In genomic region chr10:8116474-8116873, GRCh38 we compare ENCODE assay signal across 24 cellular contexts.
DNase-seq lines count a peak whose midpoint lies in the region; ATAC-seq, FAIRE-seq and TF ChIP-seq lines count a peak whose summit lies in the region.
"Had no signal": no experiment of that assay in that cellular context is flagged by ENCODE, and none has a peak within 500 bp of the region (broad histone marks: within the 10 kb centered on the region; RNA-seq: fewer than 3 reads in every experiment).

No MANE protein-coding gene starts in this region.

- CTCF ChIA-PET in HepG2 (lab: Yijun Ruan, JAX; ENCODE audit: low intra/inter-chr PET ratio, low total read pairs) (no interaction called here), Caco-2 (lab: Charles Lee) (no interaction called here)

- peaks cover 6% of the 10 kb centered on the region for H3F3A ChIP-seq in smooth muscle cell (ENCODE audit: low read depth)

- ATAC-seq in HepG2 (no peak), right lobe of liver (no peak), T-helper 17 cell (no peak)

- H3K27ac Mint-ChIP-seq in T-helper 17 cell: no peak overlapping the region
- H3K27ac Mint-ChIP-seq in Caco-2 (ENCODE audit: unreplicated experiment): no peak overlapping the region
- H3K27ac Mint-ChIP-seq: CD4-positive, CD25-positive, alpha-beta regulatory T cell had no signal

- peaks cover 6% of the 10 kb centered on the region for H3K36me3 Mint-ChIP-seq in T-helper 17 cell (ENCODE audit: low read depth)
- no peaks in the 10 kb centered on the region for H3K36me3 Mint-ChIP-seq in Caco-2 (ENCODE audit: insufficient read depth, unreplicated experiment)
- H3K36me3 Mint-ChIP-seq: CD14-positive monocyte; CD4-positive, alpha-beta memory T cell; CD4-positive, CD25-positive, alpha-beta regulatory T cell had no signal

- POLR2A ChIA-PET in HepG2 (lab: Yijun Ruan, JAX): no interaction called here
- POLR2A ChIA-PET in Caco-2 (lab: Charles Lee): no interaction called here

- peaks cover under 1% of the 10 kb centered on the region for H3K4me1 Mint-ChIP-seq in T-helper 17 cell
- H3K4me1 Mint-ChIP-seq in Caco-2 (ENCODE audit: low read depth, unreplicated experiment): peaks cover 8% of the 10 kb centered on the region
- H3K4me1 Mint-ChIP-seq: CD4-positive, CD25-positive, alpha-beta regulatory T cell had no signal

- H3K4me2 ChIP-seq in HepG2 (ENCODE audit: low read depth, low read length): no peak overlapping the region
- peak overlapping the region; percentile 29 for H3K4me2 ChIP-seq in hepatocyte
- H3K4me2 ChIP-seq in smooth muscle cell: peak overlapping the region; percentile 78
- H3K4me2 ChIP-seq: BLaER1 had no signal

- H2AFZ ChIP-seq in HepG2 (ENCODE audit: low read length): no peak overlapping the region
- no peak overlapping the region for H2AFZ ChIP-seq in hepatocyte
- H2AFZ ChIP-seq in smooth muscle cell (ENCODE audit: low read depth): peak overlapping the region; percentile 81

- H3K27me3 Mint-ChIP-seq in T-helper 17 cell (no peaks in the 10 kb centered on the region), Caco-2 (ENCODE audit: insufficient read depth, unreplicated experiment) (no peaks in the 10 kb centered on the region)
- H3K27me3 Mint-ChIP-seq: CD4-positive, alpha-beta memory T cell; CD4-positive, CD25-positive, alpha-beta regulatory T cell; CD8-positive, alpha-beta memory T cell had no signal

- H3K4me3 ChIP-seq in HepG2 (replicated peaks in 1 of 3; ENCODE audit: insufficient read depth in 1 of 3, low read depth in 2 of 3, low read length in 3 of 3) (no peak overlapping the region), right lobe of liver (no peak overlapping the region), hepatocyte (no peak overlapping the region), smooth muscle cell (no peak overlapping the region), Caco-2 (ENCODE audit: low read depth, low read length) (no peak overlapping the region)
- H3K4me3 ChIP-seq: BLaER1 had no signal

- no peaks in the 10 kb centered on the region for H3K9me3 Mint-ChIP-seq in Caco-2 (ENCODE audit: unreplicated experiment)
- H3K9me3 Mint-ChIP-seq: CD4-positive, alpha-beta memory T cell; CD4-positive, CD25-positive, alpha-beta regulatory T cell; CD8-positive, alpha-beta memory T cell had no signal

- H3K9me2 ChIP-seq in hepatocyte (replicated peaks; ENCODE audit: insufficient read depth): no peaks in the 10 kb centered on the region

- 24% methylated on average over 5 of the region's 5 CpGs for WGBS in HepG2 (ENCODE audit: low lambda C conversion rate)
- WGBS in right lobe of liver (ENCODE audit: insufficient coverage, low coverage, low lambda C conversion rate, missing lambda C conversion rate): 61% methylated on average over 5 of the region's 5 CpGs
- WGBS in hepatocyte (ENCODE audit: low lambda C conversion rate, missing lambda C conversion rate): 73% methylated on average over 5 of the region's 5 CpGs
- WGBS in smooth muscle cell (ENCODE audit: low lambda C conversion rate): 75% methylated on average over 5 of the region's 5 CpGs

- H4K20me1 ChIP-seq in HepG2 (ENCODE audit: insufficient read depth, low read length): no peaks in the 10 kb centered on the region
- H4K20me1 ChIP-seq in hepatocyte (ENCODE audit: insufficient read depth, poor library complexity, severe bottlenecking): no peaks in the 10 kb centered on the region
- no peaks in the 10 kb centered on the region for H4K20me1 ChIP-seq in smooth muscle cell (ENCODE audit: low read depth)
- H4K20me1 ChIP-seq: BLaER1 had no signal

- BruUV-seq in HepG2 (replicated peaks; lab: Mats Ljungman, UMichigan) (no TSS peak), Caco-2 (replicated peaks; lab: Mats Ljungman, UMichigan) (no TSS peak)

- H3K79me2 ChIP-seq in HepG2 (ENCODE audit: insufficient read depth, low read length): no peaks in the 10 kb centered on the region
- H3K79me2 ChIP-seq in hepatocyte: no peaks in the 10 kb centered on the region
- no peaks in the 10 kb centered on the region for H3K79me2 ChIP-seq in smooth muscle cell (ENCODE audit: low read depth)

- in situ Hi-C loops in HepG2 (cut with HindIII; ENCODE audit: extremely low pct_ligation_motif_present, low pct_unique_long_range_greater_than_20kb): no loop called here

- no peak for TF ChIP-seq RAD21 in HepG2 (CRISPR knock-in tag; IDR thresholded peaks at IDR 0.05)

- H3K27ac ChIP-seq in HepG2 (ENCODE audit: extremely low read length, insufficient read depth, low read length) (no peak overlapping the region), right lobe of liver (no peak overlapping the region), hepatocyte (no peak overlapping the region), smooth muscle cell (ENCODE audit: low read depth) (no peak overlapping the region)
- H3K27ac ChIP-seq: BLaER1 had no signal

- TF ChIP-seq POLR2A in HepG2 (IDR thresholded peaks at IDR 0.05; ENCODE audit: insufficient read depth in 1 of 2, low read depth in 2 of 2, low read length in 2 of 2) (no peak), right lobe of liver (IDR thresholded peaks at IDR 0.05) (no peak)

- H3K9ac ChIP-seq in HepG2 (ENCODE audit: insufficient read depth, low read depth, low read length) (no peak overlapping the region), smooth muscle cell (ENCODE audit: low read depth) (no peak overlapping the region)
- H3K9ac ChIP-seq: BLaER1 had no signal

- H3K36me3 ChIP-seq in HepG2 (replicated peaks in 1 of 2; ENCODE audit: control insufficient read depth in 1 of 2, insufficient read depth in 2 of 2, low read length in 2 of 2): no peaks in the 10 kb centered on the region
- H3K36me3 ChIP-seq in right lobe of liver: no peaks in the 10 kb centered on the region
- H3K36me3 ChIP-seq in hepatocyte (replicated peaks; ENCODE audit: insufficient read depth, low read depth): no peaks in the 10 kb centered on the region
- no peaks in the 10 kb centered on the region for H3K36me3 ChIP-seq in smooth muscle cell (ENCODE audit: low read depth)
- no peaks in the 10 kb centered on the region for H3K36me3 ChIP-seq in Caco-2 (ENCODE audit: control insufficient read depth, insufficient read depth, low read length)
- H3K36me3 ChIP-seq: BE2C, BLaER1 had no signal

- H3K4me1 ChIP-seq in HepG2 (ENCODE audit: insufficient read depth, low read length) (no peaks in the 10 kb centered on the region), right lobe of liver (no peaks in the 10 kb centered on the region), hepatocyte (ENCODE audit: insufficient read depth) (no peaks in the 10 kb centered on the region), smooth muscle cell (ENCODE audit: low read depth) (no peaks in the 10 kb centered on the region), Caco-2 (peaks cover 47% of the 10 kb centered on the region)
- H3K4me1 ChIP-seq: BLaER1 had no signal

- H3K4me3 Mint-ChIP-seq in T-helper 17 cell: no peak overlapping the region
- H3K4me3 Mint-ChIP-seq in Caco-2 (ENCODE audit: unreplicated experiment): no peak overlapping the region
- H3K4me3 Mint-ChIP-seq: CD14-positive monocyte; CD4-positive, alpha-beta memory T cell; CD4-positive, CD25-positive, alpha-beta regulatory T cell; CD8-positive, alpha-beta memory T cell had no signal

- TF ChIP-seq CTCF in HepG2 (CRISPR knock-in tag; IDR thresholded peaks at IDR 0.05): no peak
- TF ChIP-seq CTCF in right lobe of liver (IDR thresholded peaks at IDR 0.05): no peak
- no peak for TF ChIP-seq CTCF in hepatocyte (IDR thresholded peaks at IDR 0.05; ENCODE audit: poor library complexity)
- TF ChIP-seq CTCF in smooth muscle cell (IDR thresholded peaks at IDR 0.05; ENCODE audit: borderline replicate concordance, insufficient read depth, poor library complexity, severe bottlenecking): no peak
- no peak for TF ChIP-seq CTCF in Caco-2 (IDR thresholded peaks at IDR 0.05; ENCODE audit: insufficient read depth in 1 of 2, low read depth in 1 of 2, low read length in 1 of 2, severe bottlenecking in 1 of 2, unreplicated experiment in 1 of 2)

- intact Hi-C loops in HepG2 (cut with micrococcal nuclease; ENCODE audit: unreplicated experiment): no loop called here
- intact Hi-C loops in right lobe of liver (cut with DNase I): no loop called here
- intact Hi-C loops in Caco-2 (cut with micrococcal nuclease; ENCODE audit: unreplicated experiment): no loop called here

- H3K9me3 ChIP-seq in HepG2 (ENCODE audit: low read length) (no peaks in the 10 kb centered on the region), right lobe of liver (no peaks in the 10 kb centered on the region), hepatocyte (ENCODE audit: low read depth) (no peaks in the 10 kb centered on the region), smooth muscle cell (replicated peaks; ENCODE audit: low read depth) (no peaks in the 10 kb centered on the region), T-helper 17 cell (ENCODE audit: control insufficient read depth, low read length, poor library complexity, severe bottlenecking) (no peaks in the 10 kb centered on the region), Caco-2 (no peaks in the 10 kb centered on the region)
- H3K9me3 ChIP-seq: BE2C, BLaER1 had no signal

- no peak for DNase-seq in HepG2 (ENCODE audit: low spot score)
- no peak for DNase-seq in right lobe of liver
- no peak for DNase-seq in hepatocyte (ENCODE audit: low spot score)
- no peak for DNase-seq in smooth muscle cell (lab: John Stamatoyannopoulos, UW; ENCODE audit: unreplicated experiment)
- no peak for DNase-seq in T-helper 17 cell
- DNase-seq in Caco-2: no peak
- DNase-seq: 8988T; ACHN; C1 segment of cervical spinal cord; Calu3; CD4-positive, alpha-beta memory T cell; CD4-positive, CD25-positive, alpha-beta regulatory T cell; CD8-positive, alpha-beta memory T cell; COR-L47; DMS79 treated with DMSO at 0.1 percent for 48 hours; GF-D8 had no signal

- FAIRE-seq in HepG2 (lab: Jason Lieb, UNC): no peak
- FAIRE-seq: A204.1, D721Med, G401.6, GM12892, GM18507 had no signal

- H3K27me3 ChIP-seq in HepG2 (ENCODE audit: control insufficient read depth in 1 of 2, insufficient read depth in 2 of 2, low read length in 2 of 2) (peaks cover 0 to 8% of the 10 kb centered on the region in 2 experiments; a peak in 1 of 5 replicates), right lobe of liver (no peaks in the 10 kb centered on the region), hepatocyte (no peaks in the 10 kb centered on the region), smooth muscle cell (ENCODE audit: low read depth) (no peaks in the 10 kb centered on the region), Caco-2 (replicated peaks; ENCODE audit: control insufficient read depth, insufficient read depth, low read length) (no peaks in the 10 kb centered on the region)
- H3K27me3 ChIP-seq: BE2C, BLaER1 had no signal

- no peak for TF ChIP-seq EP300 in HepG2 (IDR thresholded peaks at IDR 0.05; ENCODE audit: low read depth in 2 of 2, low read length in 2 of 2)
- no peak for TF ChIP-seq EP300 in HepG2 (CRISPR knock-in tag; IDR thresholded peaks at IDR 0.05; ENCODE audit: borderline replicate concordance)

TF ChIP-seq in HepG2, 621 proteins besides CTCF, POLR2A, EP300 and RAD21:
- no peak for TF ChIP-seq GTF2F1 (IDR thresholded peaks at IDR 0.05; ENCODE audit: low read length)
- TF ChIP-seq ZFP37 (CRISPR knock-in tag; IDR thresholded peaks at IDR 0.05; ENCODE audit: borderline replicate concordance): no peak
- 0 out of 2 replicates have a peak, but pooled peaks have one; percentile 33 for TF ChIP-seq ZNF629 (CRISPR knock-in tag; conservative IDR thresholded peaks at IDR 0.05)
- no peak for TF ChIP-seq ZNF546 (CRISPR knock-in tag; conservative IDR thresholded peaks at IDR 0.05)
